Comparison of ENCODE assay signal across 8 cellular contexts in the genomic region with DNA sequence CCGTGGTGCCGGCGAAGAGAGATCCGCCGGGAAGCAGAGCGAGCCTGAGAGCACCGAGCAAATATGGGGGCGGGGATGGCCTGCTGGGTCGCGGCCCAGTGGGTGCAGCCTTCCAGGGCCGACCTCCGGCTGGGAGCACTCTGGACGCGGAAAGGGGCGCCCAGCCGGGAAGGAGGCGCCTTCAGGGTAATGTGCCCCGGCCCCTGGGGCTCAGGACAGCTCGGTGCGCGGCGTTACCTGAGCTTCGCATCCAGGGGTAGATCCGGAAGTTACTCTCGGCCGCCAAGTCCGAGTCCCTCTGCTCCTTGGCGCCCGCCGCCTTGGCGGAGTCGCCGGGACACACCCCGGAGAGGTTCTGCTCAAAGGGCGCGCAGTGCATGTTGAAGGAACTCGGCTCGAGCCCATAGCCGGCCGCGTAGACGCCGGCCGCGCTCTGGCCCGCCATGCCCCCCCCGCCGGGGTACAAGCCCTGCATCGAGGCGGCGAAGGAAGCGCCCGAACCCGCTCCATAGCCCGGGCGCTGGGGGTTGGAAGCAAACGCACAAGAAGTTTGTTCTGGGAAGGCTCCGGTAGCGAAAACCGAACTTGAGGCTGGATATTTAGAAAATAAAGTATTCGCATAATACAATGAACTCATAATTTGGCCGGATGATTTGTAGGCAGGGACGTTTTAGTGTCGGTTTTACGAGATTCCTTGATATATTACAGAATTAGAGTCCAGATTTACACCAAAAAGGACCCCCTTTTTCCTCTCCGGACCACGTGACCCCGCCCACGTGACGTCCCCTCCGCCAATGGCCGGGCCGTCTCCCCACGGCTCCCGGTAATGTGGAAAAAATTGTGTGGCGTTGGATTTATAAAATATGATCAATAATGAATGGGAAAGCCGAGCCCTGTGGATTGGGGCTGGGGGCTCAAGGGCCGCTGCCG. TPM values are rescaled to one million over a fixed set of nuclear protein-coding genes. Genes with fewer than 3 reads are reported as not detected.
DNase-seq lines count a peak whose midpoint lies in the region; ATAC-seq, FAIRE-seq and TF ChIP-seq lines count a peak whose summit lies in the region.

A gene (minus strand): TSS at position 736 of the 930 bp plus-strand sequence. CDS start 99 bp downstream, at position 637.

- H3K79me2 ChIP-seq in keratinocyte (ENCODE audit: control insufficient read depth, insufficient read depth, low read length): no peaks in the 10 kb centered on the region

- H3K9me3 ChIP-seq in adrenal gland (replicated peaks in 1 of 3): no peaks in the 10 kb centered on the region
- H3K9me3 ChIP-seq in keratinocyte (ENCODE audit: control insufficient read depth, low read depth, low read length): no peaks in the 10 kb centered on the region

- no peaks in the 10 kb centered on the region for H4K20me1 ChIP-seq in keratinocyte (ENCODE audit: control insufficient read depth, extremely low read depth, insufficient read depth, low read length)

- H3K9me1 ChIP-seq in keratinocyte (ENCODE audit: control insufficient read depth, extremely low read depth, insufficient read depth, low read length): no peaks in the 10 kb centered on the region

- peak; percentile 36 for ATAC-seq in HG02759 (IDR thresholded peaks at IDR 0.05; ENCODE audit: unreplicated experiment)
- ATAC-seq in GM18517 (IDR thresholded peaks at IDR 0.05; ENCODE audit: unreplicated experiment): no peak

- H2AFZ ChIP-seq in keratinocyte (ENCODE audit: control insufficient read depth, low read length): peak within 1 kb of the TSS; percentile 84

- peaks cover 3 to 21% of the 10 kb centered on the region in 2 donors for H3K4me1 ChIP-seq in adrenal gland (replicated peaks in 1 of 2)
- peaks cover 8% of the 10 kb centered on the region for H3K4me1 ChIP-seq in keratinocyte (ENCODE audit: control insufficient read depth, extremely low read depth, insufficient read depth, low read length)

- WGBS in adrenal gland, 4 donors: 0 to 1% (median 1%) methylated on average over 23 to 79 of the region's 79 CpGs

- TF ChIP-seq CTCF in adrenal gland (IDR thresholded peaks at IDR 0.05) (no peak), keratinocyte (optimal IDR thresholded peaks at IDR 0.05 in 1 of 3, IDR thresholded peaks at IDR 0.05 in 1 of 3, conservative IDR thresholded peaks at IDR 0.05 in 1 of 3; ENCODE audit: extremely low read depth in 1 of 3, insufficient read depth in 2 of 3, low read length in 3 of 3) (no peak)

- dilution Hi-C loops in keratinocyte (cut with MboI; ENCODE audit: extremely low pct_ligation_motif_present, low sequenced_read_pairs): no loop called here

- DNase-seq in COR-L47 (lab: John Stamatoyannopoulos, UW) (peak; percentile 63), adrenal gland (peak; percentile 67 to 84 (median 80)), keratinocyte (ENCODE audit: low read depth, low spot score) (no peak), EL (no peak)
- DNase-seq in stimulated activated CD4-positive, alpha-beta T cell treated with anti-CD3 and anti-CD28 coated beads, Interleukin-15, amount 100 ng/mL, for 24 hours: peak; percentile 85

- TF ChIP-seq POLR2A in Raji (IDR thresholded peaks at IDR 0.05; ENCODE audit: insufficient read depth, low read depth, low read length): peak; percentile 33; the same call in 1 of the 2 replicates
- TF ChIP-seq POLR2A in adrenal gland (IDR thresholded peaks at IDR 0.05): peak in 1 of 2 donors; percentile 38

- intact Hi-C loops in adrenal gland (cut with DNase I): loop anchor here in 1 of 2 donors (10.0 kb wide), 1 partner anchor 586 kb away; no protein-coding TSS in a partner anchor

- peak within 1 kb of the TSS; percentile 90 for H3K4me2 ChIP-seq in keratinocyte (ENCODE audit: control insufficient read depth, extremely low read depth, insufficient read depth, low read depth, low read length)

- peak within 1 kb of the TSS; percentile 43 to 88 (median 79) for H3K27ac ChIP-seq in adrenal gland
- peak within 1 kb of the TSS; percentile 2 for H3K27ac ChIP-seq in keratinocyte (ENCODE audit: control insufficient read depth, insufficient read depth, low read length)

- H3K36me3 ChIP-seq in adrenal gland (replicated peaks in 1 of 2) (no peaks in the 10 kb centered on the region), keratinocyte (ENCODE audit: control insufficient read depth in 2 of 2, extremely low read depth in 1 of 2, insufficient read depth in 2 of 2, low read length in 2 of 2) (no peaks in the 10 kb centered on the region)

- no peak for FAIRE-seq in keratinocyte (lab: Jason Lieb, UNC)

- H3K27me3 ChIP-seq in adrenal gland (peaks cover 9% of the 10 kb centered on the region), keratinocyte (ENCODE audit: control insufficient read depth, extremely low read depth, insufficient read depth, low read length) (peaks cover 90% of the 10 kb centered on the region)

- H3K4me3 ChIP-seq in adrenal gland (peak within 1 kb of the TSS; percentile 50 to 79 (median 66)), keratinocyte (ENCODE audit: control insufficient read depth in 2 of 3, extremely low read depth in 1 of 3, insufficient read depth in 2 of 3, low read depth in 1 of 3, low read length in 3 of 3) (peak within 1 kb of the TSS; percentile 51 to 78 (median 67))

- peak within 1 kb of the TSS; percentile 69 for H3K9ac ChIP-seq in keratinocyte (ENCODE audit: control insufficient read depth, extremely low read depth, insufficient read depth, low read length)

RNA-seq across cellular contexts. Expression of the gene that starts here (rescaled TPM):
- total RNA-seq in adrenal gland: 10 to 100 TPM in 5 of 8 donors, 1 to 10 TPM in 3; 8.1 to 16.7 (median 11.7) TPM
- 10 to 100 TPM; 20.3 to 27.0 (median 24.4) TPM for polyA plus RNA-seq in adrenal gland
- polyA plus RNA-seq in keratinocyte: 0.68 to 1.2 TPM (median 1.0 TPM) in 3 replicates
- 0.74 TPM for polyA plus RNA-seq in keratinocyte (2011; ENCODE audit: low read depth)
- 1.3 TPM in 2 replicates for polyA plus RNA-seq in keratinocyte (2011; cell fraction: cytosol; rRNA removed)
- 0.47 and 0.53 TPM in 2 replicates for polyA plus RNA-seq in keratinocyte (2011; cell fraction: nucleus; rRNA removed)
- polyA plus RNA-seq in keratinocyte (2012; ENCODE audit: low replicate concordance): 0.47 and 2.1 TPM in 2 replicates
- 0.32 to 0.33 TPM in 2 of 3 replicates, not detected in the other for polyA minus RNA-seq in keratinocyte
- polyA minus RNA-seq in keratinocyte (2011; cell fraction: cytosol; rRNA and poly(A)+ RNA removed): 2.3 TPM
- 0.53 TPM in 1 of 2 replicates, not detected in the other for polyA minus RNA-seq in keratinocyte (2011; cell fraction: nucleus; rRNA and poly(A)+ RNA removed)

Comparison
In these comparisons a context has a peak if more than half of its experiments do, and no peak if none do; other contexts are left out.
1. RNA of the gene that starts here (polyA plus RNA-seq): 20.3 to 27.0 TPM in adrenal gland; 0.47 to 2.1 TPM in keratinocyte; every median in the first group is over 4 times any median in the second.
2. DNase-seq: peak in COR-L47 (single experiment), adrenal gland (7 of 7) and stimulated activated CD4-positive, alpha-beta T cell treated with anti-CD3 and anti-CD28 coated beads, Interleukin-15, amount 100 ng/mL, for 24 hours (single experiment); none in keratinocyte (single experiment) and EL (single experiment).